In the genomic region with DNA sequence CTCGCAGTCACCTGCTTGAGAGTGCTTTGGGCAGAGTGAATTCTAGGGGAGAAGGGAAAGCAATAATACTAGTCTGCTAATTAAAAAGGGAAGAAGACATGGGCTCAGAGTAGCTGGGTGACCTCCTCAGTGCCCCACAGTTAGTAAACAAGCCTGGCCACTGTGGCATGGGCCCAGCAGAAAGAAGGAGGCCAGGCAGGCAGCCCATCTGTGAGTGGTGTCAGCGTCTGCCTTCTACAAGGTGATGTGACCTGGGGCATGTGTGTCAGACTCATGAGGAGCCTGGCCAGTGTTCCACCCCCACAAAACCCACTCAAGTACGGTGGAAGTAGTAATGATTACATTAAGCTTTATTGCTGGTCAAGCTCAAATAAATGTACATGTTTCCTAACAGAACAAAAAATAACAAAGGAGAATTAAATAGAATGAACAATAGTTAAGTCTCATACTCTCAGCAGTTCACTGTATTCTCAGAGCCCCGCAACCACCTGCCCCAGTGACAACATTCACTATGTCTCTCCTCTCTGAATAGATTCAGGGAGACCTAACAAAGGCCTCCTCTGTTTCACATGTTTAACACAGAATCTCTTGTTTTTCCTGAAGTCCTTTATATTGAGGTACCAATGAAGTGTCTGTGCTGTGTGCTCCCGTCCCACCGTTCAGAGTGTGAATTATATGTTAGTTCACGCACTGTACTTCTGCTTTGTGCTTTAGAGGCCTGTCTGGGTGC, we compare ENCODE assay signal across 19 cellular contexts. TPM values are rescaled to one million over a fixed set of nuclear protein-coding genes. Genes with fewer than 3 reads are reported as not detected.
DNase-seq lines count a peak whose midpoint lies in the region; ATAC-seq and TF ChIP-seq lines count a peak whose summit lies in the region.
"Had no signal": no experiment of that assay in that cellular context is flagged by ENCODE, and none has a peak within 500 bp of the region (broad histone marks: within the 10 kb centered on the region; RNA-seq: fewer than 3 reads in every experiment).

No MANE protein-coding gene starts in this region.

- H3K4me3 Mint-ChIP-seq in stimulated activated effector memory CD8-positive, alpha-beta T cell treated with anti-CD3 and anti-CD28 coated beads, Interleukin-12 subunit alpha, Interleukin-12 subunit beta, amount 100 ng/mL, for 72 hours, result no peak overlapping the region
- no peak overlapping the region for H3K4me3 Mint-ChIP-seq in nephron progenitor cell
- H3K4me3 Mint-ChIP-seq: activated naive CD8-positive, alpha-beta T cell treated with anti-CD3 and anti-CD28 coated beads for 36 hours; CD8-positive, alpha-beta memory T cell had no signal

- intact Hi-C loops in dorsolateral prefrontal cortex (cut with DNase I), result no loop called here

- H3K4me1 Mint-ChIP-seq in stimulated activated effector memory CD8-positive, alpha-beta T cell treated with anti-CD3 and anti-CD28 coated beads, Interleukin-12 subunit alpha, Interleukin-12 subunit beta, amount 100 ng/mL, for 72 hours, result peaks cover 12% of the 10 kb centered on the region
- H3K4me1 Mint-ChIP-seq in nephron progenitor cell, result no peaks in the 10 kb centered on the region

- H3K27ac Mint-ChIP-seq in stimulated activated effector memory CD8-positive, alpha-beta T cell treated with anti-CD3 and anti-CD28 coated beads, Interleukin-12 subunit alpha, Interleukin-12 subunit beta, amount 100 ng/mL, for 72 hours, result peak overlapping the region; percentile 87
- no peak overlapping the region for H3K27ac Mint-ChIP-seq in nephron progenitor cell
- H3K27ac Mint-ChIP-seq: activated naive CD8-positive, alpha-beta T cell treated with anti-CD3 and anti-CD28 coated beads for 36 hours had no signal

- no peaks in the 10 kb centered on the region for H3K36me3 Mint-ChIP-seq in stimulated activated effector memory CD8-positive, alpha-beta T cell treated with anti-CD3 and anti-CD28 coated beads, Interleukin-12 subunit alpha, Interleukin-12 subunit beta, amount 100 ng/mL, for 72 hours
- H3K36me3 Mint-ChIP-seq in nephron progenitor cell (ENCODE audit: low read depth), result peaks cover 12% of the 10 kb centered on the region
- H3K36me3 Mint-ChIP-seq: activated naive CD8-positive, alpha-beta T cell treated with anti-CD3 and anti-CD28 coated beads for 36 hours; CD8-positive, alpha-beta memory T cell had no signal

- no peaks in the 10 kb centered on the region for H3K9me3 Mint-ChIP-seq in stimulated activated effector memory CD8-positive, alpha-beta T cell treated with anti-CD3 and anti-CD28 coated beads, Interleukin-12 subunit alpha, Interleukin-12 subunit beta, amount 100 ng/mL, for 72 hours
- H3K9me3 Mint-ChIP-seq in nephron progenitor cell, result peaks cover 8% of the 10 kb centered on the region
- H3K9me3 Mint-ChIP-seq: activated naive CD8-positive, alpha-beta T cell treated with anti-CD3 and anti-CD28 coated beads for 36 hours; CD8-positive, alpha-beta memory T cell had no signal

- no peaks in the 10 kb centered on the region for H3K27me3 ChIP-seq in dorsolateral prefrontal cortex
- H3K27me3 ChIP-seq: pancreas had no signal

- H3K27ac ChIP-seq in VCaP, result peak overlapping the region; percentile 38
- H3K27ac ChIP-seq in dorsolateral prefrontal cortex, result peak overlapping the region; percentile 71 to 98 (median 91)
- H3K27ac ChIP-seq: lower lobe of right lung, pancreas, SK-N-MC had no signal

- DNase-seq in dorsolateral prefrontal cortex (peak in 8 of 10 donors; percentile 26 to 82 (median 60)), medulla oblongata (ENCODE audit: extremely low spot score) (peak; percentile 91), nephron progenitor cell (no peak), NCI-H1092 (lab: John Stamatoyannopoulos, UW) (no peak)
- DNase-seq in stimulated activated effector memory CD8-positive, alpha-beta T cell treated with anti-CD3 and anti-CD28 coated beads, Interleukin-12 subunit alpha, Interleukin-12 subunit beta, amount 100 ng/mL, for 72 hours (ENCODE audit: low spot score in 2 of 2), result no peak
- DNase-seq: activated CD4-positive, alpha-beta T cell treated with anti-CD3 and anti-CD28 coated beads, Interleukin-2, amount 50 U/mL, for 1 hour; activated naive CD8-positive, alpha-beta T cell treated with anti-CD3 and anti-CD28 coated beads for 36 hours; CD8-positive, alpha-beta memory T cell; cortex of kidney; DMS53; GF-D8; glutamatergic neuron; lower lobe of right lung; NCI-H1105 treated with DMSO at 0.1 percent for 48 hours; NCI-H510A; pancreas had no signal

- H3K27me3 Mint-ChIP-seq in nephron progenitor cell (ENCODE audit: low read depth, poor library complexity), result peaks cover 8% of the 10 kb centered on the region

- H3K4me3 ChIP-seq in dorsolateral prefrontal cortex, result peak overlapping the region in 3 of 59 donors; percentile 15 to 22 (median 18)
- H3K4me3 ChIP-seq: lower lobe of right lung, pancreas, SK-N-MC had no signal

- TF ChIP-seq CTCF in VCaP (conservative IDR thresholded peaks at IDR 0.05) (no peak), dorsolateral prefrontal cortex (IDR thresholded peaks at IDR 0.05 in 54 of 56, conservative IDR thresholded peaks at IDR 0.05 in 2 of 56; ENCODE audit: low read depth in 1 of 56, partially characterized antibody in 56 of 56) (no peak), nephron progenitor cell (IDR thresholded peaks at IDR 0.05) (no peak)

- ATAC-seq in stimulated activated effector memory CD8-positive, alpha-beta T cell treated with anti-CD3 and anti-CD28 coated beads, Interleukin-12 subunit alpha, Interleukin-12 subunit beta, amount 100 ng/mL, for 72 hours, result no peak
- ATAC-seq in HG02852 (IDR thresholded peaks at IDR 0.05; ENCODE audit: unreplicated experiment), result no peak
- ATAC-seq: pancreas had no signal

RNA-seq across cellular contexts. Expression of a gene that starts 32.5 kb away (rescaled TPM):
- 10 to 100 TPM; 18.9 to 85.6 (median 29.7) TPM for total RNA-seq in dorsolateral prefrontal cortex

Comparison
In these comparisons a context has a peak if more than half of its experiments do, and no peak if none do; other contexts are left out.
1. DNase-seq: peak in dorsolateral prefrontal cortex (8 of 10) and medulla oblongata (single experiment); none in stimulated activated effector memory CD8-positive, alpha-beta T cell treated with anti-CD3 and anti-CD28 coated beads, Interleukin-12 subunit alpha, Interleukin-12 subunit beta, amount 100 ng/mL, for 72 hours (0 of 2), nephron progenitor cell (single experiment) and NCI-H1092 (single experiment).